ENCODE assay signal across 8 cellular contexts in the genomic region with DNA sequence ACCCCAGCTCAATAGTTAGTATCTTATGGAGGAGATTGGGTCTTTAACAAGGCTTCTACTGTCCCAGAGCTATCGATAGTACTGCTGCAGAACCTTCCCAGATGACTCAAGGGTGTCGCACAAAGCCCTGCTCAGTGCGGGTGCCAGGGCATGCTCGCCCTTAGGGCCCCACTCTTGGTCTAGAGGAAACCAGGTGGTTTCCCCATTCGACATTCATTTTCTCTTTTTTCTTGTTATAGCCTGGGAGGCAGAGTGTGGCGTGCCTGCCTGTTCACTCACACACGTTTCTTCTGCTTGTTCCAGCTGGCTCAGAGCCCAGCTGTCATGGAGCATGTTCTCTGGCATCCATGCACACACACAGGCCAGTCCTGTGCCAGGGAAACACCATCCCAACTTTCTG.
DNase-seq lines count a peak whose midpoint lies in the region; ATAC-seq and TF ChIP-seq lines count a peak whose summit lies in the region.

No MANE protein-coding gene starts in this region.

- no peak overlapping the region for H3K4me3 ChIP-seq in transverse colon

- no peaks in the 10 kb centered on the region for H3K4me1 Mint-ChIP-seq in immature natural killer cell

- H3K4me3 Mint-ChIP-seq in immature natural killer cell, result no peak overlapping the region

- H3K9me3 ChIP-seq in transverse colon, result no peaks in the 10 kb centered on the region

- no peaks in the 10 kb centered on the region for H3K4me1 ChIP-seq in transverse colon

- no peaks in the 10 kb centered on the region for H3K27me3 ChIP-seq in transverse colon

- no peaks in the 10 kb centered on the region for H3K36me3 ChIP-seq in transverse colon

- H3K27ac Mint-ChIP-seq in immature natural killer cell, result no peak overlapping the region

- CTCF ChIA-PET in HEK293T (lab: Yijun Ruan, JAX), result interaction anchor here (1.1 kb wide), 1 partner anchor 272 kb away, joined by 3 read pairs; no protein-coding TSS in a partner anchor

- no peaks in the 10 kb centered on the region for H3K36me3 Mint-ChIP-seq in immature natural killer cell

- no peak for TF ChIP-seq EP300 in transverse colon (IDR thresholded peaks at IDR 0.05; ENCODE audit: low read depth)

- ATAC-seq in GM18511 (IDR thresholded peaks at IDR 0.05; ENCODE audit: unreplicated experiment) (peak; percentile 95), GM21786 (IDR thresholded peaks at IDR 0.05; ENCODE audit: unreplicated experiment) (peak; percentile 91), left lobe of liver (peak; percentile 83)

- in situ Hi-C loops in transverse colon (cut with MboI; ENCODE audit: low pct_ligation_motif_present in 1 of 4, low pct_unique_long_range_greater_than_20kb in 1 of 4, low sequenced_read_pairs in 3 of 4), result loop anchor here in 1 of 4 donors (25.0 kb wide), 1 partner anchor 354 kb away; no protein-coding TSS in a partner anchor

- peaks cover 0 to 6% (median 3%) of the 10 kb centered on the region in 3 donors for H3K27me3 Mint-ChIP-seq in immature natural killer cell (ENCODE audit: low read depth in 3 of 3)

- 39% methylated on average over 7 of the region's 7 CpGs; no CpG with 5 or more reads in 1 of the 2 donors for WGBS in transverse colon (ENCODE audit: low coverage in 1 of 2), 2 donors

- DNase-seq in NCI-H69 (lab: John Stamatoyannopoulos, UW) (peak; percentile 30), left lobe of liver (ENCODE audit: low spot score) (peak; percentile 59), HEK293T (ENCODE audit: extremely low spot score) (no peak), transverse colon (no peak), NOMO-1 (lab: John Stamatoyannopoulos, UW; ENCODE audit: unreplicated experiment in 2 of 2) (no peak), immature natural killer cell (no peak)

- no peak overlapping the region for H3K27ac ChIP-seq in transverse colon

- TF ChIP-seq CTCF in transverse colon (IDR thresholded peaks at IDR 0.05), result no peak

- no peak for TF ChIP-seq POLR2A in transverse colon (IDR thresholded peaks at IDR 0.05)

- intact Hi-C loops in transverse colon (cut with DNase I; ENCODE audit: low total_unique reads), result loop anchor here (5.0 kb wide), 1 partner anchor 891 kb away; no protein-coding TSS in a partner anchor

- no peaks in the 10 kb centered on the region for H3K9me3 Mint-ChIP-seq in immature natural killer cell

- POLR2A ChIA-PET in HEK293T (lab: Yijun Ruan, JAX), result no interaction called here

TF ChIP-seq in HEK293T, 16 proteins besides CTCF, POLR2A, EP300 and RAD21:
- TF ChIP-seq LEF1 (IDR thresholded peaks at IDR 0.05; ENCODE audit: borderline replicate concordance), result no peak
- no peak for TF ChIP-seq NFRKB (IDR thresholded peaks at IDR 0.05)
- TF ChIP-seq ELF4 (IDR thresholded peaks at IDR 0.05), result no peak
- TF ChIP-seq, protein P1, sequence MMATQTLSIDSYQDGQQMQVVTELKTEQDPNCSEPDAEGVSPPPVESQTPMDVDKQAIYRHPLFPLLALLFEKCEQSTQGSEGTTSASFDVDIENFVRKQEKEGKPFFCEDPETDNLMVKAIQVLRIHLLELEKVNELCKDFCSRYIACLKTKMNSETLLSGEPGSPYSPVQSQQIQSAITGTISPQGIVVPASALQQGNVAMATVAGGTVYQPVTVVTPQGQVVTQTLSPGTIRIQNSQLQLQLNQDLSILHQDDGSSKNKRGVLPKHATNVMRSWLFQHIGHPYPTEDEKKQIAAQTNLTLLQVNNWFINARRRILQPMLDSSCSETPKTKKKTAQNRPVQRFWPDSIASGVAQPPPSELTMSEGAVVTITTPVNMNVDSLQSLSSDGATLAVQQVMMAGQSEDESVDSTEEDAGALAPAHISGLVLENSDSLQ (IDR thresholded peaks at IDR 0.05), result no peak
- no peak for TF ChIP-seq SP1 (IDR thresholded peaks at IDR 0.05)
- TF ChIP-seq ARNT (IDR thresholded peaks at IDR 0.05), result no peak
- TF ChIP-seq L3MBTL2 (conservative IDR thresholded peaks at IDR 0.05), result no peak
- TF ChIP-seq BHLHE40 (IDR thresholded peaks at IDR 0.05; ENCODE audit: borderline replicate concordance), result no peak
- TF ChIP-seq TARDBP (IDR thresholded peaks at IDR 0.05), result no peak
- no peak for TF ChIP-seq FOXA1 (IDR thresholded peaks at IDR 0.05)
- TF ChIP-seq CTBP1 (IDR thresholded peaks at IDR 0.05; ENCODE audit: borderline replicate concordance), result no peak
- TF ChIP-seq HDGF (IDR thresholded peaks at IDR 0.05; ENCODE audit: borderline replicate concordance), result no peak
- TF ChIP-seq SUZ12 (IDR thresholded peaks at IDR 0.05), result no peak
- no peak for TF ChIP-seq FOXM1 (IDR thresholded peaks at IDR 0.05; ENCODE audit: borderline replicate concordance)
- no peak for TF ChIP-seq FOXK2 (IDR thresholded peaks at IDR 0.05)
- TF ChIP-seq ZNF384 (IDR thresholded peaks at IDR 0.05), result no peak

Comparison
In these comparisons a context has a peak if more than half of its experiments do, and no peak if none do; other contexts are left out.
1. DNase-seq: peak in NCI-H69 (single experiment) and left lobe of liver (single experiment); none in HEK293T (single experiment), transverse colon (single experiment), NOMO-1 (0 of 2) and immature natural killer cell (0 of 3).
2. Peak in every context shown above with its lines, with median percentiles within 50 percentile points of each other: ATAC-seq.